ENCODE assay signal across 12 cellular contexts in genomic region chr1:89254658-89255287, GRCh38.
A peak's percentile ranks its signal among the peaks of the same experiment; 100 is the strongest.
DNase-seq lines count a peak whose midpoint lies in the region; ATAC-seq, FAIRE-seq and TF ChIP-seq lines count a peak whose summit lies in the region.
"Had no signal": no experiment of that assay in that cellular context is flagged by ENCODE, and none has a peak within 500 bp of the region (broad histone marks: within the 10 kb centered on the region; RNA-seq: fewer than 3 reads in every experiment).

No MANE protein-coding gene starts in this region.

- DNase-seq in DMS53 (lab: John Stamatoyannopoulos, UW) = peak; percentile 60
- DNase-seq in NCI-H128 (lab: John Stamatoyannopoulos, UW; ENCODE audit: unreplicated experiment) = peak; percentile 90
- DNase-seq in NCI-H526 treated with DMSO at 0.1 percent for 48 hours (lab: John Stamatoyannopoulos, UW) = peak; percentile 4
- DNase-seq in foreskin melanocyte = peak; percentile 88
- no peak for DNase-seq in D721Med (ENCODE audit: insufficient read length, low spot score)
- DNase-seq: Karpas-422; lower lobe of right lung; stimulated activated CD4-positive, alpha-beta T cell treated with anti-CD3 and anti-CD28 coated beads, Interleukin-12 subunit alpha, Interleukin-12 subunit beta, amount 100 ng/mL, for 4 hours had no signal

- ATAC-seq in HG02840 (IDR thresholded peaks at IDR 0.05; ENCODE audit: low FRiP score, unreplicated experiment) = no peak
- ATAC-seq in HG03045 (IDR thresholded peaks at IDR 0.05; ENCODE audit: unreplicated experiment) = no peak
- ATAC-seq in HG03521 (IDR thresholded peaks at IDR 0.05; ENCODE audit: unreplicated experiment) = no peak
- ATAC-seq: lower lobe of right lung had no signal

- TF ChIP-seq CTCF in D721Med (IDR thresholded peaks at IDR 0.05; ENCODE audit: insufficient read depth, missing control alignments) = no peak

- FAIRE-seq in D721Med (lab: Jason Lieb, UNC) = no peak
- FAIRE-seq: endometrium had no signal
